In genomic region chr10:67788028-67788886, GRCh38 we compare ENCODE assay signal across 8 cellular contexts. TPM values are rescaled to one million over a fixed set of nuclear protein-coding genes. Genes with fewer than 3 reads are reported as not detected.
DNase-seq lines count a peak whose midpoint lies in the region; ATAC-seq and TF ChIP-seq lines count a peak whose summit lies in the region.

No MANE protein-coding gene starts in this region.

- POLR2A ChIA-PET in activated CD4-positive, alpha-beta T cell treated with anti-CD3 and anti-CD28 coated beads for 36 hours (lab: Charles Lee), result no interaction called here

- H3K4me2 ChIP-seq in GM23338, result no peak overlapping the region

- no peaks in the 10 kb centered on the region for H3K9me2 ChIP-seq in GM23338 (ENCODE audit: insufficient read depth)

- H2AFZ ChIP-seq in GM23338, result peak overlapping the region; percentile 74

- H3K4me3 Mint-ChIP-seq in GM23338, result no peak overlapping the region
- no peak overlapping the region for H3K4me3 Mint-ChIP-seq in activated CD4-positive, alpha-beta T cell treated with anti-CD3 and anti-CD28 coated beads for 36 hours
- H3K4me3 Mint-ChIP-seq in neural crest cell, result no peak overlapping the region

- ATAC-seq in GM23338, result peak; percentile 98
- ATAC-seq in activated CD4-positive, alpha-beta T cell treated with anti-CD3 and anti-CD28 coated beads for 36 hours, result peak; percentile 79

- H4K20me1 ChIP-seq in GM23338 (replicated peaks; ENCODE audit: insufficient read depth), result no peaks in the 10 kb centered on the region

- H3K27me3 ChIP-seq in GM23338 (ENCODE audit: insufficient read depth) (no peaks in the 10 kb centered on the region), dorsolateral prefrontal cortex (no peaks in the 10 kb centered on the region)

- H3K27ac ChIP-seq in GM23338 (ENCODE audit: low read depth) (no peak overlapping the region), dorsolateral prefrontal cortex (no peak overlapping the region)

- no peaks in the 10 kb centered on the region for H3K79me2 ChIP-seq in GM23338 (replicated peaks; ENCODE audit: insufficient read depth)

- H3K9me3 Mint-ChIP-seq in GM23338 (no peaks in the 10 kb centered on the region; the same call in 2 of the 3 replicates), neural crest cell (no peaks in the 10 kb centered on the region)
- no peaks in the 10 kb centered on the region for H3K9me3 Mint-ChIP-seq in activated CD4-positive, alpha-beta T cell treated with anti-CD3 and anti-CD28 coated beads for 36 hours (ENCODE audit: low read depth)

- H3K36me3 Mint-ChIP-seq in GM23338 (ENCODE audit: low read depth), result no peaks in the 10 kb centered on the region
- H3K36me3 Mint-ChIP-seq in activated CD4-positive, alpha-beta T cell treated with anti-CD3 and anti-CD28 coated beads for 36 hours (ENCODE audit: low read depth), result no peaks in the 10 kb centered on the region
- H3K36me3 Mint-ChIP-seq in neural crest cell (ENCODE audit: low read depth), result no peaks in the 10 kb centered on the region

- peak; percentile 93 to 97 for TF ChIP-seq CTCF in GM23338 (conservative IDR thresholded peaks at IDR 0.05; ENCODE audit: low read depth in 2 of 2)
- peak in 47 of 56 donors; percentile 9 to 56 (median 34) for TF ChIP-seq CTCF in dorsolateral prefrontal cortex (IDR thresholded peaks at IDR 0.05 in 54 of 56, conservative IDR thresholded peaks at IDR 0.05 in 2 of 56; ENCODE audit: low read depth in 1 of 56, partially characterized antibody in 56 of 56)
- peak; percentile 62 for TF ChIP-seq CTCF in neural crest cell (conservative IDR thresholded peaks at IDR 0.05)

- H3K27me3 Mint-ChIP-seq in GM23338 (ENCODE audit: insufficient read depth, low read depth, poor library complexity) (peaks cover 5% of the 10 kb centered on the region), neural crest cell (ENCODE audit: low read depth) (no peaks in the 10 kb centered on the region)
- H3K27me3 Mint-ChIP-seq in activated CD4-positive, alpha-beta T cell treated with anti-CD3 and anti-CD28 coated beads for 36 hours, result no peaks in the 10 kb centered on the region

- H3K4me1 ChIP-seq in GM23338 (ENCODE audit: insufficient read depth), result peaks cover 25% of the 10 kb centered on the region

- DNase-seq in GF-D8 (lab: John Stamatoyannopoulos, UW) (peak; percentile 9), GM23338 (ENCODE audit: low spot score) (peak; percentile 95), LoVo (ENCODE audit: low spot score) (peak; percentile 58), dorsolateral prefrontal cortex (peak in 1 of 10 donors; percentile 45), neural crest cell (ENCODE audit: low read depth, low spot score) (peak; percentile 40), GOT3 (lab: John Stamatoyannopoulos, UW) (no peak), RKO (ENCODE audit: low spot score) (no peak)
- peak; percentile 92 for DNase-seq in activated CD4-positive, alpha-beta T cell treated with anti-CD3 and anti-CD28 coated beads for 36 hours

- no peaks in the 10 kb centered on the region for H3K36me3 ChIP-seq in GM23338 (ENCODE audit: insufficient read depth)

- H3K4me1 Mint-ChIP-seq in GM23338 (peaks cover 25% of the 10 kb centered on the region), neural crest cell (no peaks in the 10 kb centered on the region)
- peaks cover 35% of the 10 kb centered on the region for H3K4me1 Mint-ChIP-seq in activated CD4-positive, alpha-beta T cell treated with anti-CD3 and anti-CD28 coated beads for 36 hours

- H3K27ac Mint-ChIP-seq in GM23338 (no peak overlapping the region), neural crest cell (ENCODE audit: unreplicated experiment) (no peak overlapping the region)
- peak overlapping the region; percentile 66 for H3K27ac Mint-ChIP-seq in activated CD4-positive, alpha-beta T cell treated with anti-CD3 and anti-CD28 coated beads for 36 hours

- H3F3A ChIP-seq in GM23338 (replicated peaks; ENCODE audit: low read depth), result no peaks in the 10 kb centered on the region

- CTCF ChIA-PET in activated CD4-positive, alpha-beta T cell treated with anti-CD3 and anti-CD28 coated beads for 36 hours (lab: Charles Lee), result interaction anchor here (0.5 to 3.9 kb wide), 55 partner anchors 10 to 861 kb away, joined by 3 to 61 read pairs (median 4); partner anchors contain the start of genes CTNNA3, DNAJC12 and SIRT1

- intact Hi-C loops in activated CD4-positive, alpha-beta T cell treated with anti-CD3 and anti-CD28 coated beads for 36 hours (cut with DNase I, micrococcal nuclease), result loop anchor here (1.0 to 5.0 kb wide), 6 partner anchors 61 to 1109 kb away; no protein-coding TSS in a partner anchor
- intact Hi-C loops in dorsolateral prefrontal cortex (cut with DNase I), result loop anchor here (10.0 kb wide), 3 partner anchors 253 to 863 kb away; partner anchors contain the start of gene LRRTM3 (in 1 of the 2)

- H3K4me3 ChIP-seq in GM23338, result no peak overlapping the region
- no peak overlapping the region for H3K4me3 ChIP-seq in dorsolateral prefrontal cortex

TF ChIP-seq in GM23338, 12 proteins besides CTCF, POLR2A, EP300 and RAD21 (continues in another document):
- TF ChIP-seq CREB1 (CRISPR knock-in tag; IDR thresholded peaks at IDR 0.05; ENCODE audit: low read depth) (0 out of 2 replicates have a peak, but pooled peaks have one; percentile 39), ETS1 (IDR thresholded peaks at IDR 0.05) (no peak), ZNF114 (CRISPR knock-in tag; IDR thresholded peaks at IDR 0.05) (0 out of 2 replicates have a peak, but pooled peaks have one; percentile 30), STAT1 (IDR thresholded peaks at IDR 0.05; ENCODE audit: unreplicated experiment) (no peak)

RNA-seq across cellular contexts. Expression of gene DNAJC12, which starts 49.7 kb away (rescaled TPM):
- 1.1 and 2.2 TPM in 2 replicates for total RNA-seq in GM23338 (2014; rRNA removed; shearing (Covaris generic))
- polyA plus RNA-seq in GM23338 (2016; fragmentation: Nextera tagmentation; extraction: Ambion mirVana), result 4.5 and 5.7 TPM in 2 replicates
- 1 to 10 TPM; 6.6 to 7.0 TPM for total RNA-seq in activated CD4-positive, alpha-beta T cell treated with anti-CD3 and anti-CD28 coated beads for 36 hours
- total RNA-seq in dorsolateral prefrontal cortex (10 to 100 TPM; 16.5 to 48.4 (median 31.9) TPM), neural crest cell (3.8 and 4.1 TPM in 2 replicates)

Comparison
In these comparisons a context has a peak if more than half of its experiments do, and no peak if none do; other contexts are left out.
1. DNase-seq: peak in GF-D8 (single experiment), GM23338 (single experiment), LoVo (single experiment), activated CD4-positive, alpha-beta T cell treated with anti-CD3 and anti-CD28 coated beads for 36 hours (single experiment) and neural crest cell (single experiment); none in GOT3 (single experiment) and RKO (single experiment).
2. CTCF ChIP-seq: peak in every context shown above with its lines; median percentile 95 in GM23338; 62 in neural crest cell; 34 in dorsolateral prefrontal cortex.